30 cellular contexts compared by ENCODE assay signal in genomic region chr1:100411574-100411973, GRCh38. TPM values are rescaled to one million over a fixed set of nuclear protein-coding genes. Genes with fewer than 3 reads are reported as not detected.
DNase-seq lines count a peak whose midpoint lies in the region; ATAC-seq and TF ChIP-seq lines count a peak whose summit lies in the region.
"Had no signal": no experiment of that assay in that cellular context is flagged by ENCODE, and none has a peak within 500 bp of the region (broad histone marks: within the 10 kb centered on the region; RNA-seq: fewer than 3 reads in every experiment).

No MANE protein-coding gene starts in this region.

- no peak for TF ChIP-seq CTCF in CD8-positive, alpha-beta T cell (IDR thresholded peaks at IDR 0.05)
- no peak for TF ChIP-seq CTCF in nephron progenitor cell (IDR thresholded peaks at IDR 0.05)

- no peak overlapping the region for H3K9ac ChIP-seq in HUES48 (ENCODE audit: low read depth, low read length)
- H3K9ac ChIP-seq: parathyroid adenoma, SK-N-SH had no signal

- H3K27me3 ChIP-seq in CD8-positive, alpha-beta T cell (ENCODE audit: insufficient read depth, low read length), result no peaks in the 10 kb centered on the region
- H3K27me3 ChIP-seq in HUES48 (ENCODE audit: control insufficient read depth, insufficient read depth, low read length) (no peaks in the 10 kb centered on the region), SJCRH30 (no peaks in the 10 kb centered on the region)
- H3K27me3 ChIP-seq: right atrium auricular region, spleen, upper lobe of right lung had no signal

- H3K4me3 Mint-ChIP-seq in CD8-positive, alpha-beta T cell, result no peak overlapping the region
- H3K4me3 Mint-ChIP-seq in central memory CD8-positive, alpha-beta T cell, result no peak overlapping the region
- H3K4me3 Mint-ChIP-seq in nephron progenitor cell, result no peak overlapping the region
- H3K4me3 Mint-ChIP-seq: T-helper 2 cell treated with Interferon-gamma antibody and Interleukin-4, amounts not matched to agents 5 μg/mL and 100 μg/mL, for 36 hours had no signal

- CTCF ChIA-PET in CD8-positive, alpha-beta T cell (lab: Charles Lee), result interaction anchor here (1.2 to 2.0 kb wide), 3 partner anchors 11 to 47 kb away, joined by 4 to 9 read pairs (median 6); no protein-coding TSS in a partner anchor

- H3K4me1 Mint-ChIP-seq in CD8-positive, alpha-beta T cell (ENCODE audit: low read depth), result peaks cover 84% of the 10 kb centered on the region
- H3K4me1 Mint-ChIP-seq in central memory CD8-positive, alpha-beta T cell, result peaks cover 77% of the 10 kb centered on the region
- H3K4me1 Mint-ChIP-seq in nephron progenitor cell, result peaks cover 19% of the 10 kb centered on the region

- POLR2A ChIA-PET in CD8-positive, alpha-beta T cell (lab: Charles Lee), result interaction anchor here (1.0 kb wide), 3 partner anchors 10 to 58 kb away, joined by 3 read pairs; no protein-coding TSS in a partner anchor

- H3K4me3 ChIP-seq in CD8-positive, alpha-beta T cell (ENCODE audit: low read depth, low read length), result no peak overlapping the region
- H3K4me3 ChIP-seq in HUES48 (ENCODE audit: low read depth, low read length), result no peak overlapping the region
- H3K4me3 ChIP-seq in SJCRH30, result no peak overlapping the region
- H3K4me3 ChIP-seq: right atrium auricular region, spleen, upper lobe of right lung had no signal

- no peak overlapping the region for H3K27ac ChIP-seq in CD8-positive, alpha-beta T cell (ENCODE audit: low read depth, low read length)
- H3K27ac ChIP-seq in HUES48 (ENCODE audit: low read depth, low read length) (peak overlapping the region; percentile 29), SJCRH30 (no peak overlapping the region)
- H3K27ac ChIP-seq: C4-2B, HL-60, parathyroid adenoma, right atrium auricular region, upper lobe of right lung had no signal

- H3K36me3 ChIP-seq in CD8-positive, alpha-beta T cell (ENCODE audit: insufficient read depth, low read length), result no peaks in the 10 kb centered on the region
- H3K36me3 ChIP-seq in HUES48 (ENCODE audit: control insufficient read depth, insufficient read depth, low read length) (no peaks in the 10 kb centered on the region), SJCRH30 (no peaks in the 10 kb centered on the region)
- H3K36me3 ChIP-seq: right atrium auricular region, upper lobe of right lung had no signal

- H3K4me1 ChIP-seq in CD8-positive, alpha-beta T cell (ENCODE audit: insufficient read depth, low read length), result peaks cover 44% of the 10 kb centered on the region
- H3K4me1 ChIP-seq in HUES48 (ENCODE audit: control insufficient read depth, insufficient read depth, low read length), result peaks cover 15% of the 10 kb centered on the region
- no peaks in the 10 kb centered on the region for H3K4me1 ChIP-seq in SJCRH30
- H3K4me1 ChIP-seq: parathyroid adenoma, upper lobe of right lung had no signal

- ATAC-seq in CD8-positive, alpha-beta T cell, result no peak
- ATAC-seq in central memory CD8-positive, alpha-beta T cell (replicated peaks; ENCODE audit: extremely low read depth, poor library complexity, severe bottlenecking), result no peak
- ATAC-seq in HG02759 (IDR thresholded peaks at IDR 0.05; ENCODE audit: unreplicated experiment), result no peak
- ATAC-seq: upper lobe of right lung had no signal

- no peaks in the 10 kb centered on the region for H3K9me3 ChIP-seq in CD8-positive, alpha-beta T cell (ENCODE audit: low read length)
- H3K9me3 ChIP-seq in HUES48 (ENCODE audit: control insufficient read depth, insufficient read depth, low read length) (no peaks in the 10 kb centered on the region), SJCRH30 (replicated peaks) (no peaks in the 10 kb centered on the region)
- H3K9me3 ChIP-seq: right atrium auricular region, SK-N-SH, spleen, upper lobe of right lung had no signal

- DNase-seq in CD8-positive, alpha-beta T cell, result no peak
- DNase-seq in central memory CD8-positive, alpha-beta T cell (ENCODE audit: low spot score in 2 of 2), result no peak
- no peak for DNase-seq in nephron progenitor cell
- DNase-seq in central memory CD4-positive, alpha-beta T cell, result no peak
- no peak for DNase-seq in SJCRH30
- DNase-seq: activated CD4-positive, alpha-beta T cell treated with anti-CD3 and anti-CD28 coated beads, Interleukin-2, amount 10 ng/mL, durations not matched to agents 24 days and 14 days; activated effector memory CD4-positive, alpha-beta T cell treated with Interleukin-2 at 50 U/mL for 16 hours; amygdala; effector CD4-positive, alpha-beta T cell; erythroblast; glutamatergic neuron; Kasumi-1; kidney; midbrain; NCI-H1436; NCI-H2107; NCI-H446; NCI-H82; SK-N-SH; spleen; stimulated activated CD4-positive, alpha-beta T cell treated with anti-CD3 and anti-CD28 coated beads, Interleukin-2, amount 100 ng/mL, for 48 hours; substantia nigra; upper lobe of right lung had no signal

- H3K9me3 Mint-ChIP-seq in CD8-positive, alpha-beta T cell, result peaks cover 8% of the 10 kb centered on the region
- H3K9me3 Mint-ChIP-seq in central memory CD8-positive, alpha-beta T cell, result peaks cover 6% of the 10 kb centered on the region
- peaks cover 22% of the 10 kb centered on the region for H3K9me3 Mint-ChIP-seq in nephron progenitor cell

- H3K36me3 Mint-ChIP-seq in CD8-positive, alpha-beta T cell, result peaks cover 50% of the 10 kb centered on the region
- peaks cover 17% of the 10 kb centered on the region for H3K36me3 Mint-ChIP-seq in central memory CD8-positive, alpha-beta T cell (ENCODE audit: insufficient read depth)
- peaks cover 39% of the 10 kb centered on the region for H3K36me3 Mint-ChIP-seq in nephron progenitor cell (ENCODE audit: low read depth)

- H3K27ac Mint-ChIP-seq in CD8-positive, alpha-beta T cell, result peak overlapping the region; percentile 77
- H3K27ac Mint-ChIP-seq in central memory CD8-positive, alpha-beta T cell (ENCODE audit: low read depth), result peak overlapping the region; percentile 66
- peak overlapping the region; percentile 72 for H3K27ac Mint-ChIP-seq in nephron progenitor cell
- H3K27ac Mint-ChIP-seq: activated CD4-positive, alpha-beta T cell treated with anti-CD3 and anti-CD28 coated beads, Interleukin-2, amount 10 ng/mL, durations not matched to agents 24 days and 14 days; T-helper 2 cell treated with Interferon-gamma antibody and Interleukin-4, amounts not matched to agents 5 μg/mL and 100 μg/mL, for 36 hours had no signal

- H3K27me3 Mint-ChIP-seq in CD8-positive, alpha-beta T cell (ENCODE audit: low read depth), result no peaks in the 10 kb centered on the region
- H3K27me3 Mint-ChIP-seq in central memory CD8-positive, alpha-beta T cell, result no peaks in the 10 kb centered on the region
- no peaks in the 10 kb centered on the region for H3K27me3 Mint-ChIP-seq in nephron progenitor cell (ENCODE audit: low read depth, poor library complexity)
- H3K27me3 Mint-ChIP-seq: activated CD4-positive, alpha-beta T cell treated with anti-CD3 and anti-CD28 coated beads, Interleukin-2, amount 10 ng/mL, durations not matched to agents 24 days and 14 days had no signal

- intact Hi-C loops in CD8-positive, alpha-beta T cell (cut with DNase I, micrococcal nuclease), result no loop called here

RNA-seq across cellular contexts. Expression of gene CDC14A, which starts 59.3 kb away (rescaled TPM):
- 100 to 1,000 TPM; 136 to 144 TPM for total RNA-seq in CD8-positive, alpha-beta T cell
- total RNA-seq in SJCRH30 (2014; rRNA removed; shearing (Covaris generic)), result 10.2 and 12.2 TPM in 2 replicates

Comparison
In these comparisons a context has a peak if more than half of its experiments do, and no peak if none do; other contexts are left out.
1. RNA of gene CDC14A, which starts 59.3 kb away (total RNA-seq): 136 to 144 TPM in CD8-positive, alpha-beta T cell; 10.2 to 12.2 TPM in SJCRH30; every median in the first group is over 10 times any median in the second.
2. Peak in every context shown above with its lines, with median percentiles within 50 percentile points of each other: H3K27ac Mint-ChIP-seq.